8 cellular contexts compared by ENCODE assay signal in genomic region chr12:124388679-124389536, GRCh38.
DNase-seq lines count a peak whose midpoint lies in the region; ATAC-seq, FAIRE-seq and TF ChIP-seq lines count a peak whose summit lies in the region.

No MANE protein-coding gene starts in this region.

- CTCF ChIA-PET in endothelial cell of umbilical vein (lab: Charles Lee) = interaction anchor here (0.7 to 8.3 kb wide), 19 partner anchors 9 to 383 kb away, joined by 3 to 60 read pairs (median 4); no protein-coding TSS in a partner anchor

- peaks cover 54% of the 10 kb centered on the region for H3K79me2 ChIP-seq in endothelial cell of umbilical vein (ENCODE audit: control insufficient read depth, insufficient read depth, low read length)

- peak overlapping the region; percentile 90 for H3K9ac ChIP-seq in endothelial cell of umbilical vein (replicated peaks; ENCODE audit: extremely low read depth, insufficient read depth, low read length)

- no peaks in the 10 kb centered on the region for H3K27me3 ChIP-seq in endothelial cell of umbilical vein (ENCODE audit: control insufficient read depth in 2 of 2, insufficient read depth in 2 of 2, low read length in 2 of 2)

- peak overlapping the region; percentile 86 for H3K4me2 ChIP-seq in endothelial cell of umbilical vein (ENCODE audit: insufficient read depth, low read length)

- peak overlapping the region; percentile 92 for H3K27ac ChIP-seq in endothelial cell of umbilical vein (ENCODE audit: insufficient read depth, low read depth, low read length)
- peak overlapping the region; percentile 79 for H3K27ac ChIP-seq in mesodermal cell (ENCODE audit: low read depth, low read length, severe bottlenecking)

- no TSS peak for BruUV-seq in endothelial cell of umbilical vein (replicated peaks; lab: Mats Ljungman, UMichigan)

- dilution Hi-C loops in endothelial cell of umbilical vein (cut with MboI; ENCODE audit: extremely low pct_ligation_motif_present, low sequenced_read_pairs) = no loop called here

- peak; percentile 66 for TF ChIP-seq POLR2A in endothelial cell of umbilical vein (IDR thresholded peaks at IDR 0.05; ENCODE audit: low read depth, low read length)

- H3K9me3 ChIP-seq in endothelial cell of umbilical vein (replicated peaks; ENCODE audit: control insufficient read depth, insufficient read depth, low read length) = no peaks in the 10 kb centered on the region
- no peaks in the 10 kb centered on the region for H3K9me3 ChIP-seq in mesodermal cell (ENCODE audit: control insufficient read depth, low read length)

- POLR2A ChIA-PET in endothelial cell of umbilical vein (lab: Charles Lee) = interaction anchor here (0.6 to 2.0 kb wide), 3 partner anchors 8 to 130 kb away, joined by 3 to 11 read pairs (median 8); no protein-coding TSS in a partner anchor

- no peak overlapping the region for H2AFZ ChIP-seq in endothelial cell of umbilical vein (ENCODE audit: low read depth, low read length)

- H3K36me3 ChIP-seq in endothelial cell of umbilical vein (ENCODE audit: control insufficient read depth in 2 of 2, extremely low read depth in 1 of 2, insufficient read depth in 2 of 2, low read length in 2 of 2) (peaks cover 4 to 8% of the 10 kb centered on the region in 2 experiments), mesodermal cell (ENCODE audit: control insufficient read depth, insufficient read depth, low read length) (peaks cover 38% of the 10 kb centered on the region)

- ATAC-seq in GM19328 (IDR thresholded peaks at IDR 0.05; ENCODE audit: unreplicated experiment) (no peak), HG02610 (IDR thresholded peaks at IDR 0.05; ENCODE audit: unreplicated experiment) (no peak)

- no peaks in the 10 kb centered on the region for H4K20me1 ChIP-seq in endothelial cell of umbilical vein (replicated peaks; ENCODE audit: control insufficient read depth, extremely low read depth, insufficient read depth, low read length)

- intact Hi-C loops in endothelial cell of umbilical vein (cut with micrococcal nuclease) = loop anchor here (1.0 to 5.0 kb wide), 4 partner anchors 9 to 358 kb away; partner anchors contain the start of gene NCOR2

- TF ChIP-seq CTCF in endothelial cell of umbilical vein (IDR thresholded peaks at IDR 0.05; ENCODE audit: extremely low read depth in 1 of 2, insufficient read depth in 1 of 2, low read depth in 1 of 2, low read length in 2 of 2) = no peak

- H3K4me1 ChIP-seq in endothelial cell of umbilical vein (ENCODE audit: control insufficient read depth, extremely low read depth, insufficient read depth, low read length) (peaks cover 84% of the 10 kb centered on the region), mesodermal cell (ENCODE audit: control insufficient read depth, insufficient read depth, low read length, poor library complexity, severe bottlenecking) (peaks cover 80% of the 10 kb centered on the region)

- peak overlapping the region; percentile 42 to 83 (median 81) for H3K4me3 ChIP-seq in endothelial cell of umbilical vein (replicated peaks in 1 of 3; ENCODE audit: insufficient read depth in 1 of 3, low read depth in 1 of 3, low read length in 3 of 3)
- peak overlapping the region; percentile 40 for H3K4me3 ChIP-seq in mesodermal cell (ENCODE audit: extremely low read depth, insufficient read depth, low read length, poor library complexity, severe bottlenecking)

- peak; percentile 85 for FAIRE-seq in endothelial cell of umbilical vein (lab: Jason Lieb, UNC)

- peak; percentile 85 for DNase-seq in EL
- DNase-seq in NCI-H2171 (lab: John Stamatoyannopoulos, UW) = peak; percentile 71
- DNase-seq in activated T-cell treated with anti-CD3 and anti-CD28 coated beads for 1 hour (ENCODE audit: low read depth) = peak; percentile 52
- DNase-seq in endothelial cell of umbilical vein (ENCODE audit: low read depth, low spot score) = peak; percentile 87
- DNase-seq in stimulated activated CD4-positive, alpha-beta T cell treated with anti-CD3 and anti-CD28 coated beads, TNF-alpha, amount 100 ng/mL, for 24 hours (ENCODE audit: low read depth in 3 of 3) = peak; percentile 14 to 57 (median 19)

- WGBS in mesodermal cell (ENCODE audit: insufficient coverage in 2 of 2), 2 experiments = 3% methylated on average over 32 to 44 of the region's 68 CpGs

- no peaks in the 10 kb centered on the region for H3K9me1 ChIP-seq in endothelial cell of umbilical vein (replicated peaks; ENCODE audit: control insufficient read depth, extremely low read depth, insufficient read depth, low read length)

TF ChIP-seq in endothelial cell of umbilical vein, 7 proteins besides CTCF, POLR2A, EP300 and RAD21:
- peak; percentile 75 for TF ChIP-seq POLR2AphosphoS5 (IDR thresholded peaks at IDR 0.05; ENCODE audit: insufficient read depth, low read depth, low read length)
- no peak for TF ChIP-seq GATA2 (IDR thresholded peaks at IDR 0.05; ENCODE audit: insufficient read depth, insufficient read length, low read depth, low read length)
- TF ChIP-seq JUN (IDR thresholded peaks at IDR 0.05; ENCODE audit: borderline replicate concordance, insufficient read depth, insufficient read length, low read depth) = no peak
- TF ChIP-seq, protein P1, sequence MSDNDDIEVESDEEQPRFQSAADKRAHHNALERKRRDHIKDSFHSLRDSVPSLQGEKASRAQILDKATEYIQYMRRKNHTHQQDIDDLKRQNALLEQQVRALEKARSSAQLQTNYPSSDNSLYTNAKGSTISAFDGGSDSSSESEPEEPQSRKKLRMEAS (IDR thresholded peaks at IDR 0.05; ENCODE audit: insufficient read depth, insufficient read length) = no peak

Comparison
In these comparisons a context has a peak if more than half of its experiments do, and no peak if none do; other contexts are left out.
1. DNase-seq: peak in every context shown above with its lines; median percentile 87 in endothelial cell of umbilical vein; 85 in EL; 71 in NCI-H2171; 52 in activated T-cell treated with anti-CD3 and anti-CD28 coated beads for 1 hour; 19 in stimulated activated CD4-positive, alpha-beta T cell treated with anti-CD3 and anti-CD28 coated beads, TNF-alpha, amount 100 ng/mL, for 24 hours.